Comparison of ENCODE assay signal across 14 cellular contexts in the genomic region with DNA sequence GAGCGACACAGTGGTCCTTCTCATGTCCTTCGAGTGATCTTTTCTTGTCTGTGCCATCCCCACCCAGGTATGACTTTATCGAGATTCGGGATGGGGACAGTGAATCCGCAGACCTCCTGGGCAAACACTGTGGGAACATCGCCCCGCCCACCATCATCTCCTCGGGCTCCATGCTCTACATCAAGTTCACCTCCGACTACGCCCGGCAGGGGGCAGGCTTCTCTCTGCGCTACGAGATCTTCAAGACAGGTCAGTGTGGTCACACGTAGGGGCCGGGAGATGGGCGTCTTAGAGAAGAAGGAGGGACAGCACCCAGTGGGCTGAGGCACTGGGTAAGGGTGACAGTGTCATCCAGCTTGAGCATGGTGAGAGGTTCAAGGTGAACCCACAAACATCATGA. TPM values are rescaled to one million over a fixed set of nuclear protein-coding genes. Genes with fewer than 3 reads are reported as not detected.
A peak's percentile ranks its signal among the peaks of the same experiment; 100 is the strongest.
DNase-seq lines count a peak whose midpoint lies in the region; ATAC-seq and TF ChIP-seq lines count a peak whose summit lies in the region.
"Had no signal": no experiment of that assay in that cellular context is flagged by ENCODE, and none has a peak within 500 bp of the region (broad histone marks: within the 10 kb centered on the region; RNA-seq: fewer than 3 reads in every experiment).

No MANE protein-coding gene starts in this region.

- H3K27me3 Mint-ChIP-seq in brain (peaks cover 29% of the 10 kb centered on the region), Calu3 (ENCODE audit: unreplicated experiment) (no peaks in the 10 kb centered on the region)

- H3K79me2 ChIP-seq in SK-N-SH (ENCODE audit: insufficient read depth) = peaks cover 26% of the 10 kb centered on the region; the same call in 1 of the 2 replicates

- H3K9me2 ChIP-seq in SK-N-SH = no peaks in the 10 kb centered on the region

- H3K36me3 ChIP-seq in H7 (replicated peaks; ENCODE audit: control insufficient read depth, insufficient read depth, low read length) (no peaks in the 10 kb centered on the region), liver (ENCODE audit: control insufficient read depth in 4 of 4, insufficient read depth in 3 of 4, low read depth in 1 of 4, low read length in 3 of 4) (no peaks in the 10 kb centered on the region), SK-N-SH (replicated peaks in 1 of 2; ENCODE audit: control insufficient read depth in 1 of 2, insufficient read depth in 2 of 2, low read length in 1 of 2) (peaks cover 0 to 3% of the 10 kb centered on the region in 2 experiments)
- H3K36me3 ChIP-seq: breast epithelium had no signal

- ATAC-seq in omental fat pad (ENCODE audit: low FRiP score) = no peak
- ATAC-seq: CD8-positive, alpha-beta T cell; naive thymus-derived CD8-positive, alpha-beta T cell had no signal

- H3K4me3 Mint-ChIP-seq in brain (no peak overlapping the region), Calu3 (ENCODE audit: low read depth, unreplicated experiment) (no peak overlapping the region)
- H3K4me3 Mint-ChIP-seq: CD8-positive, alpha-beta T cell; naive thymus-derived CD8-positive, alpha-beta T cell; stimulated activated naive CD8-positive, alpha-beta T cell treated with anti-CD3 and anti-CD28 coated beads, Interleukin-15, Interleukin-2, amounts not matched to agents 100 ng/mL and 50 ng/mL, for 24 hours had no signal

- no peak overlapping the region for H3K4me2 ChIP-seq in SK-N-SH

- H2AFZ ChIP-seq in SK-N-SH (ENCODE audit: low read depth) = no peak overlapping the region

- peaks cover 90% of the 10 kb centered on the region for H3K4me1 Mint-ChIP-seq in brain
- no peaks in the 10 kb centered on the region for H3K4me1 Mint-ChIP-seq in Calu3 (ENCODE audit: low read depth, unreplicated experiment)

- CTCF ChIA-PET in SK-N-SH (lab: Yijun Ruan, JAX) = interaction anchor here (1.0 kb wide), 1 partner anchor 18 kb away, joined by 3 read pairs; no protein-coding TSS in a partner anchor
- CTCF ChIA-PET in Calu3 (lab: Charles Lee) = no interaction called here

- H3K27ac Mint-ChIP-seq in brain = peak overlapping the region in 4 of 5 experiments; percentile 22 to 89 (median 66)
- no peak overlapping the region for H3K27ac Mint-ChIP-seq in Calu3 (ENCODE audit: unreplicated experiment)
- H3K27ac Mint-ChIP-seq: CD8-positive, alpha-beta T cell; naive thymus-derived CD8-positive, alpha-beta T cell had no signal

- POLR2A ChIA-PET in SK-N-SH (lab: Yijun Ruan, JAX) = no interaction called here

- no peak overlapping the region for H3K27ac ChIP-seq in 22Rv1
- H3K27ac ChIP-seq in liver (ENCODE audit: low read depth in 1 of 2, low read length in 2 of 2) = no peak overlapping the region
- H3K27ac ChIP-seq in SK-N-SH (ENCODE audit: low read depth in 2 of 2, low read length in 1 of 2) = no peak overlapping the region; a peak in 1 of 4 replicates
- H3K27ac ChIP-seq: breast epithelium, SK-N-MC had no signal

- H3F3A ChIP-seq in SK-N-SH (replicated peaks; ENCODE audit: insufficient read depth) = no peaks in the 10 kb centered on the region

- H3K36me3 Mint-ChIP-seq in brain (peaks cover 29% of the 10 kb centered on the region), Calu3 (ENCODE audit: insufficient read depth, unreplicated experiment) (no peaks in the 10 kb centered on the region)
- H3K36me3 Mint-ChIP-seq: CD8-positive, alpha-beta T cell; naive thymus-derived CD8-positive, alpha-beta T cell had no signal

- DNase-seq in H7 (peak; percentile 55), omental fat pad (ENCODE audit: low spot score) (no peak), SK-N-SH (no peak), occipital lobe (lab: John Stamatoyannopoulos, UW) (no peak), Calu3 (no peak)
- DNase-seq: CD8-positive, alpha-beta T cell; naive thymus-derived CD8-positive, alpha-beta T cell; NCI-H446 treated with DMSO at 0.1 percent for 48 hours had no signal

- no peak for TF ChIP-seq EP300 in SK-N-SH (IDR thresholded peaks at IDR 0.05; ENCODE audit: borderline replicate concordance in 1 of 2, low read depth in 1 of 2, low read length in 1 of 2)

- intact Hi-C loops in Calu3 (cut with micrococcal nuclease; ENCODE audit: unreplicated experiment) = no loop called here

- BruUV-seq in Calu3 (replicated peaks; lab: Mats Ljungman, UMichigan) = no TSS peak

- peaks cover 0 to 2% (median 0%) of the 10 kb centered on the region in 4 donors for H3K4me1 ChIP-seq in liver (ENCODE audit: control insufficient read depth in 4 of 4, insufficient read depth in 4 of 4, low read length in 3 of 4)
- H3K4me1 ChIP-seq in SK-N-SH (ENCODE audit: control insufficient read depth in 1 of 2, insufficient read depth in 2 of 2, low read depth in 1 of 2, low read length in 1 of 2) = peaks cover 19 to 27% of the 10 kb centered on the region in 2 experiments

- peak; percentile 39 to 58 for TF ChIP-seq RAD21 in liver (IDR thresholded peaks at IDR 0.05)
- no peak for TF ChIP-seq RAD21 in SK-N-SH (IDR thresholded peaks at IDR 0.05; ENCODE audit: low read length)

- H3K27me3 ChIP-seq in H7 (ENCODE audit: control insufficient read depth, insufficient read depth, low read length) (no peaks in the 10 kb centered on the region), liver (ENCODE audit: control insufficient read depth in 4 of 4, insufficient read depth in 4 of 4, low read length in 3 of 4) (no peaks in the 10 kb centered on the region), SK-N-SH (ENCODE audit: insufficient read depth) (no peaks in the 10 kb centered on the region)
- H3K27me3 ChIP-seq: breast epithelium had no signal

- no peak overlapping the region for H3K4me3 ChIP-seq in H7 (ENCODE audit: insufficient read depth, low read depth, low read length)
- H3K4me3 ChIP-seq in liver (ENCODE audit: low read depth in 1 of 3, low read length in 3 of 3) = no peak overlapping the region
- no peak overlapping the region for H3K4me3 ChIP-seq in SK-N-SH (ENCODE audit: low read depth in 2 of 2, low read length in 1 of 2)
- H3K4me3 ChIP-seq: breast epithelium, SK-N-MC had no signal

- H3K9me3 Mint-ChIP-seq in brain (no peaks in the 10 kb centered on the region), Calu3 (ENCODE audit: low read depth, unreplicated experiment) (no peaks in the 10 kb centered on the region)
- H3K9me3 Mint-ChIP-seq: CD8-positive, alpha-beta T cell; naive thymus-derived CD8-positive, alpha-beta T cell; stimulated activated naive CD8-positive, alpha-beta T cell treated with anti-CD3 and anti-CD28 coated beads, Interleukin-15, Interleukin-2, amounts not matched to agents 100 ng/mL and 50 ng/mL, for 24 hours had no signal

- TF ChIP-seq CTCF in 22Rv1 (IDR thresholded peaks at IDR 0.05) = peak; percentile 86
- TF ChIP-seq CTCF in brain (conservative IDR thresholded peaks at IDR 0.05) = no peak
- TF ChIP-seq CTCF in liver (IDR thresholded peaks at IDR 0.05; ENCODE audit: low read depth, low read length, missing input control) = peak; percentile 29
- TF ChIP-seq CTCF in omental fat pad (IDR thresholded peaks at IDR 0.05) = no peak
- no peak for TF ChIP-seq CTCF in SK-N-SH (IDR thresholded peaks at IDR 0.05)
- TF ChIP-seq CTCF in Calu3 (IDR thresholded peaks at IDR 0.05; ENCODE audit: unreplicated experiment) = no peak

- H3K9ac ChIP-seq in liver (ENCODE audit: low read depth in 1 of 2, low read length in 2 of 2) = no peak overlapping the region
- H3K9ac ChIP-seq in SK-N-SH = no peak overlapping the region

- H4K20me1 ChIP-seq in SK-N-SH (ENCODE audit: insufficient read depth) = no peaks in the 10 kb centered on the region

- WGBS in liver = 69% methylated on average over 16 of the region's 16 CpGs
- 90% methylated on average over 16 of the region's 16 CpGs for WGBS in SK-N-SH (ENCODE audit: low lambda C conversion rate)

- no peaks in the 10 kb centered on the region for H3K9me3 ChIP-seq in liver (ENCODE audit: control insufficient read depth in 4 of 4, low read length in 3 of 4)
- no peaks in the 10 kb centered on the region for H3K9me3 ChIP-seq in SK-N-SH
- H3K9me3 ChIP-seq: breast epithelium had no signal

TF ChIP-seq in liver, 16 proteins besides CTCF, POLR2A, EP300 and RAD21 (continues in another document):
- TF ChIP-seq FOXA2 (IDR thresholded peaks at IDR 0.05) = no peak
- TF ChIP-seq YY1 (IDR thresholded peaks at IDR 0.05) = no peak
- TF ChIP-seq EGR1 (IDR thresholded peaks at IDR 0.05; ENCODE audit: low read depth in 2 of 2) = no peak
- TF ChIP-seq GABPA (IDR thresholded peaks at IDR 0.05 in 1 of 2, conservative IDR thresholded peaks at IDR 0.05 in 1 of 2) = no peak
- no peak for TF ChIP-seq RXRA (IDR thresholded peaks at IDR 0.05)
- no peak for TF ChIP-seq NR2F2 (IDR thresholded peaks at IDR 0.05)
- TF ChIP-seq FOXA1 (IDR thresholded peaks at IDR 0.05) = no peak
- no peak for TF ChIP-seq TAF1 (conservative IDR thresholded peaks at IDR 0.05)
- TF ChIP-seq, protein P1, sequence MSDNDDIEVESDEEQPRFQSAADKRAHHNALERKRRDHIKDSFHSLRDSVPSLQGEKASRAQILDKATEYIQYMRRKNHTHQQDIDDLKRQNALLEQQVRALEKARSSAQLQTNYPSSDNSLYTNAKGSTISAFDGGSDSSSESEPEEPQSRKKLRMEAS (IDR thresholded peaks at IDR 0.05) = no peak
- no peak for TF ChIP-seq SP1 (IDR thresholded peaks at IDR 0.05)
- TF ChIP-seq HNF4G (IDR thresholded peaks at IDR 0.05) = no peak

TF ChIP-seq in SK-N-SH, 30 proteins besides CTCF, POLR2A, EP300 and RAD21:
- TF ChIP-seq RCOR1 (IDR thresholded peaks at IDR 0.05; ENCODE audit: low read length) = no peak
- no peak for TF ChIP-seq NFIC (IDR thresholded peaks at IDR 0.05; ENCODE audit: borderline replicate concordance)
- no peak for TF ChIP-seq MEF2A (IDR thresholded peaks at IDR 0.05; ENCODE audit: borderline replicate concordance, low read depth)
- TF ChIP-seq POLR2AphosphoS5 (IDR thresholded peaks at IDR 0.05; ENCODE audit: low read depth, low read length) = no peak

RNA-seq across cellular contexts. Expression of a gene that starts 33.8 kb away (rescaled TPM):
- total RNA-seq in H7 (2014; rRNA removed; shearing (Covaris generic)) = 89.1 and 92.4 TPM in 2 replicates
- polyA plus RNA-seq in brain (ENCODE audit: insufficient read depth, low read depth, low replicate concordance) (10.2 TPM), liver (1 to 10 TPM; 3.8 to 8.8 TPM), SK-N-SH (2012; rRNA removed) (66.9 and 68.8 TPM in 2 replicates)
- total RNA-seq in liver (10 to 100 TPM; 15.5 to 17.7 TPM), omental fat pad (100 to 1,000 TPM in 1 of 4 donors, 10 to 100 TPM in 3; 41.1 to 119 (median 52.4) TPM), occipital lobe (22.1 TPM), Calu3 (2022) (12.5 and 19.9 TPM in 2 replicates)
- polyA plus RNA-seq in SK-N-SH (2012; cell fraction: cytosol; rRNA removed) = 47.4 and 57.6 TPM in 2 replicates
- 48.8 and 59.3 TPM in 2 replicates for polyA plus RNA-seq in SK-N-SH (2012; cell fraction: nucleus; rRNA removed)
- total RNA-seq: CD8-positive, alpha-beta T cell had no signal
- polyA plus RNA-seq: naive thymus-derived CD8-positive, alpha-beta T cell had no signal

Comparison
In these comparisons a context has a peak if more than half of its experiments do, and no peak if none do; other contexts are left out.
1. CTCF ChIP-seq: peak in 22Rv1 (single experiment) and liver (single experiment); none in brain (0 of 2), omental fat pad (0 of 3), SK-N-SH (single experiment) and Calu3 (single experiment).